8 cellular contexts compared by ENCODE assay signal in genomic region chr17:82237746-82238561, GRCh38. TPM values are rescaled to one million over a fixed set of nuclear protein-coding genes. Genes with fewer than 3 reads are reported as not detected.
A peak's percentile ranks its signal among the peaks of the same experiment; 100 is the strongest.
DNase-seq lines count a peak whose midpoint lies in the region; ATAC-seq and TF ChIP-seq lines count a peak whose summit lies in the region.

No MANE protein-coding gene starts in this region.

- H3K4me3 ChIP-seq in ascending aorta (no peak overlapping the region), mesodermal cell (ENCODE audit: extremely low read depth, insufficient read depth, low read length, poor library complexity, severe bottlenecking) (no peak overlapping the region), transverse colon (peak overlapping the region in 1 of 4 donors; percentile 21)

- H3K27ac ChIP-seq in ascending aorta (peak overlapping the region; percentile 35 to 62), mesodermal cell (ENCODE audit: low read depth, low read length, severe bottlenecking) (peak overlapping the region; percentile 41), transverse colon (peak overlapping the region; percentile 71 to 85 (median 76))

- 95 to 96% methylated on average over 28 to 33 of the region's 34 CpGs for WGBS in mesodermal cell (ENCODE audit: insufficient coverage in 2 of 2), 2 experiments
- 83% methylated on average over 34 of the region's 34 CpGs; no CpG with 5 or more reads in 1 of the 2 donors for WGBS in transverse colon (ENCODE audit: low coverage in 1 of 2), 2 donors

- in situ Hi-C loops in transverse colon (cut with MboI; ENCODE audit: low pct_ligation_motif_present in 1 of 4, low pct_unique_long_range_greater_than_20kb in 1 of 4, low sequenced_read_pairs in 3 of 4): no loop called here

- no peaks in the 10 kb centered on the region for H3K9me3 ChIP-seq in ascending aorta
- H3K9me3 ChIP-seq in mesodermal cell (ENCODE audit: control insufficient read depth, low read length): no peaks in the 10 kb centered on the region
- H3K9me3 ChIP-seq in transverse colon: no peaks in the 10 kb centered on the region

- no peak for DNase-seq in activated T-cell treated with anti-CD3 and anti-CD28 coated beads, Interleukin-2, amount 50 U/mL, for 4 hours
- DNase-seq in activated T-cell treated with anti-CD3 and anti-CD28 coated beads for 4 hours: no peak
- DNase-seq in ascending aorta (ENCODE audit: low spot score in 2 of 2): peak in 1 of 2 donors; percentile 66
- DNase-seq in transverse colon: no peak
- no peak for DNase-seq in GDM1 (lab: John Stamatoyannopoulos, UW)

- no peak for TF ChIP-seq EP300 in transverse colon (IDR thresholded peaks at IDR 0.05; ENCODE audit: low read depth)

- peaks cover 4% of the 10 kb centered on the region for H3K36me3 Mint-ChIP-seq in activated T-cell treated with anti-CD3 and anti-CD28 coated beads, Interleukin-2, amount 50 U/mL, for 4 hours (ENCODE audit: insufficient read depth)

- no peaks in the 10 kb centered on the region for H3K27me3 ChIP-seq in ascending aorta
- H3K27me3 ChIP-seq in transverse colon: no peaks in the 10 kb centered on the region

- ATAC-seq in activated T-cell treated with anti-CD3 and anti-CD28 coated beads, Interleukin-2, amount 50 U/mL, for 4 hours: peak; percentile 2 to 3
- ATAC-seq in HG03045 (IDR thresholded peaks at IDR 0.05; ENCODE audit: unreplicated experiment): no peak
- no peak for ATAC-seq in HG02798 (IDR thresholded peaks at IDR 0.05; ENCODE audit: poor library complexity, unreplicated experiment)

- H3K4me1 ChIP-seq in ascending aorta: peaks cover 44 to 49% of the 10 kb centered on the region in 2 donors
- peaks cover 62% of the 10 kb centered on the region for H3K4me1 ChIP-seq in mesodermal cell (ENCODE audit: control insufficient read depth, insufficient read depth, low read length, poor library complexity, severe bottlenecking)
- peaks cover 57 to 87% (median 65%) of the 10 kb centered on the region in 4 donors for H3K4me1 ChIP-seq in transverse colon

- no peak for TF ChIP-seq POLR2A in transverse colon (IDR thresholded peaks at IDR 0.05)

- H3K36me3 ChIP-seq in ascending aorta (peaks cover 28 to 32% of the 10 kb centered on the region in 2 donors), mesodermal cell (ENCODE audit: control insufficient read depth, insufficient read depth, low read length) (peaks cover 68% of the 10 kb centered on the region), transverse colon (no peaks in the 10 kb centered on the region)

- no peak for TF ChIP-seq CTCF in ascending aorta (IDR thresholded peaks at IDR 0.05)
- TF ChIP-seq CTCF in transverse colon (IDR thresholded peaks at IDR 0.05): no peak

- peak overlapping the region; percentile 76 for H3K4me3 Mint-ChIP-seq in activated T-cell treated with anti-CD3 and anti-CD28 coated beads, Interleukin-2, amount 50 U/mL, for 4 hours

- intact Hi-C loops in ascending aorta (cut with DNase I): loop anchor here (2.0 kb wide), 1 partner anchor 83 kb away; no protein-coding TSS in a partner anchor
- intact Hi-C loops in transverse colon (cut with DNase I; ENCODE audit: low total_unique reads): loop anchor here (5.0 kb wide), 1 partner anchor 84 kb away; no protein-coding TSS in a partner anchor

- H3K4me1 Mint-ChIP-seq in activated T-cell treated with anti-CD3 and anti-CD28 coated beads, Interleukin-2, amount 50 U/mL, for 4 hours (ENCODE audit: low read depth): peaks cover 45% of the 10 kb centered on the region

- no peaks in the 10 kb centered on the region for H3K9me3 Mint-ChIP-seq in activated T-cell treated with anti-CD3 and anti-CD28 coated beads, Interleukin-2, amount 50 U/mL, for 4 hours

- H3K27me3 Mint-ChIP-seq in activated T-cell treated with anti-CD3 and anti-CD28 coated beads, Interleukin-2, amount 50 U/mL, for 4 hours (ENCODE audit: low read depth): no peaks in the 10 kb centered on the region

RNA-seq across cellular contexts. Expression of gene SLC16A3, which starts 9.1 kb away (rescaled TPM):
- 10 to 100 TPM; 22.0 to 31.5 (median 26.3) TPM for total RNA-seq in activated T-cell treated with anti-CD3 and anti-CD28 coated beads, Interleukin-2, amount 50 U/mL, for 4 hours
- total RNA-seq in ascending aorta: 253 TPM
- polyA plus RNA-seq in mesodermal cell (2013, experiment 1 of 2): 107 TPM
- polyA plus RNA-seq in mesodermal cell (2013, experiment 2 of 2): 93.4 TPM
- 100 to 1,000 TPM in 1 of 4 donors, 10 to 100 TPM in 3; 11.5 to 105 (median 48.9) TPM for total RNA-seq in transverse colon

RNA-seq across cellular contexts. Expression of gene CCDC57, which starts 25.3 kb away (rescaled TPM):
- total RNA-seq in activated T-cell treated with anti-CD3 and anti-CD28 coated beads, Interleukin-2, amount 50 U/mL, for 4 hours: 10 to 100 TPM; 48.9 to 64.6 (median 60.5) TPM
- total RNA-seq in ascending aorta (12.8 TPM), transverse colon (10 to 100 TPM; 23.5 to 87.5 (median 48.3) TPM)
- 28.8 TPM for polyA plus RNA-seq in mesodermal cell (2013, experiment 1 of 2)
- 22.8 TPM for polyA plus RNA-seq in mesodermal cell (2013, experiment 2 of 2)

RNA-seq across cellular contexts. Expression of gene CSNK1D, which starts 35.5 kb away (rescaled TPM):
- 100 to 1,000 TPM; 152 to 170 (median 164) TPM for total RNA-seq in activated T-cell treated with anti-CD3 and anti-CD28 coated beads, Interleukin-2, amount 50 U/mL, for 4 hours
- total RNA-seq in ascending aorta: 86.8 TPM
- 108 TPM for polyA plus RNA-seq in mesodermal cell (2013, experiment 1 of 2)
- polyA plus RNA-seq in mesodermal cell (2013, experiment 2 of 2): 105 TPM
- total RNA-seq in transverse colon: 100 to 1,000 TPM in 2 of 4 donors, 10 to 100 TPM in 2; 86.0 to 230 (median 148) TPM

Comparison
In these comparisons a context has a peak if more than half of its experiments do, and no peak if none do; other contexts are left out.
1. ATAC-seq: peak in activated T-cell treated with anti-CD3 and anti-CD28 coated beads, Interleukin-2, amount 50 U/mL, for 4 hours (2 of 2); none in HG03045 (single experiment) and HG02798 (single experiment).
2. Peak in every context shown above with its lines, with median percentiles within 50 percentile points of each other: H3K27ac ChIP-seq.